ENCODE assay signal across 1 cellular context in the genomic region with DNA sequence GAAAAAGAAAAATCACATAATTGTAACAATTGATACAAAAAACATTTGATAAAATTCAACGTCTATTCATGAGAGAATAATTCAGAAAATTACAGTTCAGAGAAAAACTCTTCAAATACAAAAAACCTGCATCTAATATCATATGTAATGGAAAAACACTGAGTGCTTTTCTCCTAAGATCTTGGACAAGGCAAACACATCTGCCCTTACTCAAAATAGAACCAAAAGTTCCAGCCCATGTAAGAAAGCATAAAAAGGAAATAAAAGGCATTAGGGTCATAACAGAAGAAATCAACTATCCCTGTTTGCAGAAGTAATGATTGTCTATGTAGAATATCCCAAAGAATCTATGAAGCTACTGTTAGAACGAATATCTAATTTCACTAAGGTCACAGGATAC.
TF ChIP-seq lines count a peak whose summit lies in the region.

No MANE protein-coding gene starts in this region.

TF ChIP-seq in IMR-90, 13 proteins besides CTCF, POLR2A, EP300 and RAD21:
- TF ChIP-seq FOS (IDR thresholded peaks at IDR 0.05; ENCODE audit: low read depth, low read length): no peak
- TF ChIP-seq, protein P1, sequence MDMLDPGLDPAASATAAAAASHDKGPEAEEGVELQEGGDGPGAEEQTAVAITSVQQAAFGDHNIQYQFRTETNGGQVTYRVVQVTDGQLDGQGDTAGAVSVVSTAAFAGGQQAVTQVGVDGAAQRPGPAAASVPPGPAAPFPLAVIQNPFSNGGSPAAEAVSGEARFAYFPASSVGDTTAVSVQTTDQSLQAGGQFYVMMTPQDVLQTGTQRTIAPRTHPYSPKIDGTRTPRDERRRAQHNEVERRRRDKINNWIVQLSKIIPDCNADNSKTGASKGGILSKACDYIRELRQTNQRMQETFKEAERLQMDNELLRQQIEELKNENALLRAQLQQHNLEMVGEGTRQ (IDR thresholded peaks at IDR 0.05; ENCODE audit: low read depth, low read length): no peak
- TF ChIP-seq, protein P2, sequence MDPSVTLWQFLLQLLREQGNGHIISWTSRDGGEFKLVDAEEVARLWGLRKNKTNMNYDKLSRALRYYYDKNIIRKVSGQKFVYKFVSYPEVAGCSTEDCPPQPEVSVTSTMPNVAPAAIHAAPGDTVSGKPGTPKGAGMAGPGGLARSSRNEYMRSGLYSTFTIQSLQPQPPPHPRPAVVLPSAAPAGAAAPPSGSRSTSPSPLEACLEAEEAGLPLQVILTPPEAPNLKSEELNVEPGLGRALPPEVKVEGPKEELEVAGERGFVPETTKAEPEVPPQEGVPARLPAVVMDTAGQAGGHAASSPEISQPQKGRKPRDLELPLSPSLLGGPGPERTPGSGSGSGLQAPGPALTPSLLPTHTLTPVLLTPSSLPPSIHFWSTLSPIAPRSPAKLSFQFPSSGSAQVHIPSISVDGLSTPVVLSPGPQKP (IDR thresholded peaks at IDR 0.05; ENCODE audit: borderline replicate concordance, low read depth, low read length): no peak
- no peak for TF ChIP-seq RFX5 (IDR thresholded peaks at IDR 0.05; ENCODE audit: low read depth, low read length)
- TF ChIP-seq BHLHE40 (IDR thresholded peaks at IDR 0.05; ENCODE audit: low read depth, low read length): no peak
- TF ChIP-seq NFE2L2 (IDR thresholded peaks at IDR 0.05; ENCODE audit: low read depth, low read length): no peak
- no peak for TF ChIP-seq RCOR1 (IDR thresholded peaks at IDR 0.05; ENCODE audit: insufficient replicate concordance, low read length)
- no peak for TF ChIP-seq MAFK (IDR thresholded peaks at IDR 0.05; ENCODE audit: low read depth, low read length)
- TF ChIP-seq CEBPB (IDR thresholded peaks at IDR 0.05; ENCODE audit: low read depth, low read length): no peak
- TF ChIP-seq MXI1 (IDR thresholded peaks at IDR 0.05; ENCODE audit: borderline replicate concordance, low read depth, low read length): no peak
- no peak for TF ChIP-seq SMC3 (IDR thresholded peaks at IDR 0.05; ENCODE audit: low read depth, low read length)
